Comparison of ENCODE assay signal across 10 cellular contexts in the genomic region with DNA sequence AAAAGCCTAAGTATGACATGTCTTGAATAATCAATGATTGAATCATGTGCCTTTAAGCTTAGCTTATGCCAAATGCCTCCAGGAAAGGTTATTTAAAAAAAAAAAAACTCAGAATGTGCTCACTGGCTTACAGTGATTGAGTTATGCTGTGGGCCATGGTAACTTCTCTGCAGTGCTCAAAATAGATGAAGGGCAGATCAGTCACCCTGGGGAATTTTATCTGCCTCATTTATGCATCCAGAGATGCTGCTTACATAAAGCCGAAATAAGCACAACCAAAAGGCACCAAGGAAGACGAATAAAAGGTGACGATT.
DNase-seq lines count a peak whose midpoint lies in the region; ATAC-seq and TF ChIP-seq lines count a peak whose summit lies in the region.
"Had no signal": no experiment of that assay in that cellular context is flagged by ENCODE, and none has a peak within 500 bp of the region (broad histone marks: within the 10 kb centered on the region; RNA-seq: fewer than 3 reads in every experiment).

No MANE protein-coding gene starts in this region.

- H3K36me3 ChIP-seq in left lung (no peaks in the 10 kb centered on the region), upper lobe of left lung (no peaks in the 10 kb centered on the region)
- H3K36me3 ChIP-seq: esophagus squamous epithelium had no signal

- peak overlapping the region; percentile 6 to 60 for H3K27ac ChIP-seq in left lung
- peak overlapping the region in 3 of 4 donors; percentile 25 to 69 (median 56) for H3K27ac ChIP-seq in upper lobe of left lung

- peak overlapping the region; percentile 33 for H3K4me3 Mint-ChIP-seq in activated CD4-positive, alpha-beta memory T cell treated with anti-CD3 and anti-CD28 coated beads for 36 hours

- ATAC-seq in Right ventricle myocardium inferior, result peak; percentile 41
- ATAC-seq in left lung, result no peak
- ATAC-seq in upper lobe of left lung (ENCODE audit: low FRiP score in 2 of 2), result no peak
- ATAC-seq in GM18505 (IDR thresholded peaks at IDR 0.05; ENCODE audit: unreplicated experiment), result no peak

- H3K27me3 ChIP-seq in left lung (no peaks in the 10 kb centered on the region), upper lobe of left lung (no peaks in the 10 kb centered on the region)
- H3K27me3 ChIP-seq: esophagus squamous epithelium had no signal

- TF ChIP-seq POLR2A in upper lobe of left lung (IDR thresholded peaks at IDR 0.05) (no peak), GM18505 (IDR thresholded peaks at IDR 0.05; ENCODE audit: borderline replicate concordance, extremely low read depth, insufficient read depth, insufficient read length) (no peak)

- CTCF ChIA-PET in activated CD4-positive, alpha-beta memory T cell treated with anti-CD3 and anti-CD28 coated beads for 36 hours (lab: Charles Lee), result interaction anchor here (0.6 to 3.5 kb wide), 4 partner anchors 31 to 357 kb away, joined by 3 to 13 read pairs (median 4); partner anchors contain the start of gene MDM2

- no peaks in the 10 kb centered on the region for H3K9me3 Mint-ChIP-seq in activated CD4-positive, alpha-beta memory T cell treated with anti-CD3 and anti-CD28 coated beads for 36 hours

- POLR2A ChIA-PET in activated CD4-positive, alpha-beta memory T cell treated with anti-CD3 and anti-CD28 coated beads for 36 hours (lab: Charles Lee), result interaction anchor here (1.1 to 3.4 kb wide), 5 partner anchors 31 to 161 kb away, joined by 5 to 15 read pairs (median 10); no protein-coding TSS in a partner anchor

- H3K4me1 ChIP-seq in left lung, result peaks cover 16 to 69% of the 10 kb centered on the region in 2 donors
- H3K4me1 ChIP-seq in upper lobe of left lung, result peaks cover 30 to 54% (median 47%) of the 10 kb centered on the region in 4 donors

- H3K27ac Mint-ChIP-seq in activated CD4-positive, alpha-beta memory T cell treated with anti-CD3 and anti-CD28 coated beads for 36 hours, result peak overlapping the region; percentile 95

- TF ChIP-seq EP300 in upper lobe of left lung (IDR thresholded peaks at IDR 0.05), result no peak

- intact Hi-C loops in Right ventricle myocardium inferior (cut with DNase I), result loop anchor here (2.0 to 5.0 kb wide), 2 partner anchors 44 to 84 kb away; no protein-coding TSS in a partner anchor
- intact Hi-C loops in cardiac septum (cut with DNase I), result loop anchor here (5.0 kb wide), 3 partner anchors 44 to 86 kb away; no protein-coding TSS in a partner anchor
- intact Hi-C loops in activated CD4-positive, alpha-beta memory T cell treated with anti-CD3 and anti-CD28 coated beads for 36 hours (cut with micrococcal nuclease), result loop anchor here (1.0 kb wide), 10 partner anchors 30 to 356 kb away; no protein-coding TSS in a partner anchor
- intact Hi-C loops in left lung (cut with DNase I), result no loop called here

- no peaks in the 10 kb centered on the region for H3K27me3 Mint-ChIP-seq in activated CD4-positive, alpha-beta memory T cell treated with anti-CD3 and anti-CD28 coated beads for 36 hours

- 73 to 80% methylated on average over 3 of the region's 3 CpGs for WGBS in upper lobe of left lung, 2 donors

- H3K36me3 Mint-ChIP-seq in activated CD4-positive, alpha-beta memory T cell treated with anti-CD3 and anti-CD28 coated beads for 36 hours, result no peaks in the 10 kb centered on the region

- H3K9me3 ChIP-seq in left lung (no peaks in the 10 kb centered on the region), upper lobe of left lung (no peaks in the 10 kb centered on the region)
- H3K9me3 ChIP-seq: esophagus squamous epithelium had no signal

- H3K4me3 ChIP-seq in left lung, result no peak overlapping the region
- no peak overlapping the region for H3K4me3 ChIP-seq in upper lobe of left lung

- peaks cover 81% of the 10 kb centered on the region for H3K4me1 Mint-ChIP-seq in activated CD4-positive, alpha-beta memory T cell treated with anti-CD3 and anti-CD28 coated beads for 36 hours (ENCODE audit: low read depth)

- TF ChIP-seq CTCF in left lung (IDR thresholded peaks at IDR 0.05) (no peak), upper lobe of left lung (IDR thresholded peaks at IDR 0.05) (no peak), GM20000 (IDR thresholded peaks at IDR 0.05; ENCODE audit: extremely low read depth, missing control alignments) (no peak)

- DNase-seq in Right ventricle myocardium inferior (ENCODE audit: missing footprints), result no peak
- DNase-seq in cardiac septum (ENCODE audit: low spot score), result no peak
- peak; percentile 51 for DNase-seq in activated CD4-positive, alpha-beta memory T cell treated with anti-CD3 and anti-CD28 coated beads for 36 hours
- no peak for DNase-seq in left lung
- DNase-seq in upper lobe of left lung, result no peak
- no peak for DNase-seq in Kasumi-1 (lab: John Stamatoyannopoulos, UW)
- DNase-seq in GM20000 (ENCODE audit: low spot score), result no peak
- DNase-seq: esophagus squamous epithelium, NCI-H1092 treated with DMSO at 0.1 percent for 48 hours had no signal

Comparison
In these comparisons a context has a peak if more than half of its experiments do, and no peak if none do; other contexts are left out.
1. intact Hi-C loops: an anchor here in Right ventricle myocardium inferior (2.0 to 5.0 kb wide), cardiac septum (5.0 kb wide) and activated CD4-positive, alpha-beta memory T cell treated with anti-CD3 and anti-CD28 coated beads for 36 hours (1.0 kb wide); none called in left lung.